ENCODE assay signal across 1 cellular context in the genomic region with DNA sequence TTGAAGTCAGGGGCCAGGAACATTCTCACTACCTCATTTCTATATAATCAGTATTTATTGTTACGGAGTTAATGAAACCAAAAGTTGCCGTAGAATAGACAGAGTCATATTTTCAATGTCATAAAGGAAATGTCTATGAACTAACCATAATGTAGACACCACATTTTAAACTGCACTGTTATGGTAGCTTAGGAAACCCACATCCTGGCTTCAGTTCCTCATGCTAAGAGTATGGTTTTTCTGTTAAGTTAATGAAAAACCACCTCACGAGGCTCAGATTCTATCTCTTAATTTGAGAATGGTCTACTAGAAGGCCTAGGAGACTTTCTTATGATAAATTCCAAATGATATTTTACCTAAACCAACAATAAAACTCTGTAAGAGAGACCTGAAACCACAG.
TF ChIP-seq lines count a peak whose summit lies in the region.

No MANE protein-coding gene starts in this region.

TF ChIP-seq in HepG2, 621 proteins besides CTCF, POLR2A, EP300 and RAD21 (continued from another document):
- TF ChIP-seq, protein P1, sequence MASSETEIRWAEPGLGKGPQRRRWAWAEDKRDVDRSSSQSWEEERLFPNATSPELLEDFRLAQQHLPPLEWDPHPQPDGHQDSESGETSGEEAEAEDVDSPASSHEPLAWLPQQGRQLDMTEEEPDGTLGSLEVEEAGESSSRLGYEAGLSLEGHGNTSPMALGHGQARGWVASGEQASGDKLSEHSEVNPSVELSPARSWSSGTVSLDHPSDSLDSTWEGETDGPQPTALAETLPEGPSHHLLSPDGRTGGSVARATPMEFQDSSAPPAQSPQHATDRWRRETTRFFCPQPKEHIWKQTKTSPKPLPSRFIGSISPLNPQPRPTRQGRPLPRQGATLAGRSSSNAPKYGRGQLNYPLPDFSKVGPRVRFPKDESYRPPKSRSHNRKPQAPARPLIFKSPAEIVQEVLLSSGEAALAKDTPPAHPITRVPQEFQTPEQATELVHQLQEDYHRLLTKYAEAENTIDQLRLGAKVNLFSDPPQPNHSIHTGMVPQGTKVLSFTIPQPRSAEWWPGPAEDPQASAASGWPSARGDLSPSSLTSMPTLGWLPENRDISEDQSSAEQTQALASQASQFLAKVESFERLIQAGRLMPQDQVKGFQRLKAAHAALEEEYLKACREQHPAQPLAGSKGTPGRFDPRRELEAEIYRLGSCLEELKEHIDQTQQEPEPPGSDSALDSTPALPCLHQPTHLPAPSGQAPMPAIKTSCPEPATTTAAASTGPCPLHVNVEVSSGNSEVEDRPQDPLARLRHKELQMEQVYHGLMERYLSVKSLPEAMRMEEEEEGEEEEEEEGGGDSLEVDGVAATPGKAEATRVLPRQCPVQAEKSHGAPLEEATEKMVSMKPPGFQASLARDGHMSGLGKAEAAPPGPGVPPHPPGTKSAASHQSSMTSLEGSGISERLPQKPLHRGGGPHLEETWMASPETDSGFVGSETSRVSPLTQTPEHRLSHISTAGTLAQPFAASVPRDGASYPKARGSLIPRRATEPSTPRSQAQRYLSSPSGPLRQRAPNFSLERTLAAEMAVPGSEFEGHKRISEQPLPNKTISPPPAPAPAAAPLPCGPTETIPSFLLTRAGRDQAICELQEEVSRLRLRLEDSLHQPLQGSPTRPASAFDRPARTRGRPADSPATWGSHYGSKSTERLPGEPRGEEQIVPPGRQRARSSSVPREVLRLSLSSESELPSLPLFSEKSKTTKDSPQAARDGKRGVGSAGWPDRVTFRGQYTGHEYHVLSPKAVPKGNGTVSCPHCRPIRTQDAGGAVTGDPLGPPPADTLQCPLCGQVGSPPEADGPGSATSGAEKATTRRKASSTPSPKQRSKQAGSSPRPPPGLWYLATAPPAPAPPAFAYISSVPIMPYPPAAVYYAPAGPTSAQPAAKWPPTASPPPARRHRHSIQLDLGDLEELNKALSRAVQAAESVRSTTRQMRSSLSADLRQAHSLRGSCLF (CRISPR knock-in tag; IDR thresholded peaks at IDR 0.05; ENCODE audit: borderline replicate concordance), result no peak
- TF ChIP-seq AGO2 (optimal IDR thresholded peaks at IDR 0.05; ENCODE audit: low read depth, low read length), result no peak
- TF ChIP-seq, protein P2, sequence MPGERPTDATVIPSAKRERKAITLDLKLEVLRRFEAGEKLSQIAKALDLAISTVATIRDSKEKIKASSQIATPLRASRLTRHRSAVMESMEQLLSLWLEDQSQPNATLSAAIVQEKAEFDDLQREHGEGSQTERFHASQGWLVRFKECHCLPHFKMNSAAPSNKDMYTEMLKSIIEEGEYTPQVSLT (CRISPR knock-in tag; IDR thresholded peaks at IDR 0.05; ENCODE audit: borderline replicate concordance, low read depth), result no peak
- TF ChIP-seq JUND (CRISPR knock-in tag; IDR thresholded peaks at IDR 0.05), result no peak
